Comparison of ENCODE assay signal across 1 cellular context in genomic region chr3:129664040-129664646, GRCh38.
TF ChIP-seq lines count a peak whose summit lies in the region.

No MANE protein-coding gene starts in this region.

TF ChIP-seq in A549, 52 proteins besides CTCF, POLR2A, EP300 and RAD21 (continued from another document):
- TF ChIP-seq ZFP36 (IDR thresholded peaks at IDR 0.05; ENCODE audit: borderline replicate concordance, partially characterized antibody), result no peak
